ENCODE assay signal across 8 cellular contexts in genomic region chr1:77282187-77282865, GRCh38. TPM values are rescaled to one million over a fixed set of nuclear protein-coding genes. Genes with fewer than 3 reads are reported as not detected.
DNase-seq lines count a peak whose midpoint lies in the region; ATAC-seq and TF ChIP-seq lines count a peak whose summit lies in the region.

No MANE protein-coding gene starts in this region.

- H3K9ac ChIP-seq in HUES6 (ENCODE audit: low read length) (peak overlapping the region; percentile 18), endodermal cell (ENCODE audit: extremely low read depth, low read length, poor library complexity, severe bottlenecking) (no peak overlapping the region)

- TF ChIP-seq EP300 in suprapubic skin (IDR thresholded peaks at IDR 0.05), result no peak

- peaks cover 10% of the 10 kb centered on the region for H3K4me1 ChIP-seq in HUES6 (ENCODE audit: control insufficient read depth, insufficient read depth, low read length)
- no peaks in the 10 kb centered on the region for H3K4me1 ChIP-seq in endodermal cell (ENCODE audit: control insufficient read depth, insufficient read depth, low read length)
- H3K4me1 ChIP-seq in muscle layer of duodenum (ENCODE audit: control insufficient read depth in 1 of 2, insufficient read depth in 2 of 2, low read length in 2 of 2), result peaks cover 0 to 13% of the 10 kb centered on the region in 2 donors
- peaks cover 21% of the 10 kb centered on the region for H3K4me1 ChIP-seq in suprapubic skin

- peak; percentile 53 for DNase-seq in Right ventricle myocardium inferior (ENCODE audit: missing footprints)
- DNase-seq in cardiac septum (ENCODE audit: low spot score), result no peak
- DNase-seq in activated CD4-positive, alpha-beta T cell treated with anti-CD3 and anti-CD28 coated beads, Interleukin-2, amount 50 U/mL, for 1 hour, result peak; percentile 25
- DNase-seq in endodermal cell, result peak; percentile 83
- DNase-seq in suprapubic skin (ENCODE audit: low spot score in 2 of 2), result peak in 1 of 2 donors; percentile 58

- ATAC-seq in Right ventricle myocardium inferior (peak; percentile 20), GM21526 (IDR thresholded peaks at IDR 0.05; ENCODE audit: low FRiP score, unreplicated experiment) (no peak)

- H3K4me1 Mint-ChIP-seq in endodermal cell, result peaks cover 5% of the 10 kb centered on the region

- no peak overlapping the region for H3K27ac Mint-ChIP-seq in endodermal cell

- TF ChIP-seq CTCF in endodermal cell (conservative IDR thresholded peaks at IDR 0.05), result peak; percentile 12
- TF ChIP-seq CTCF in suprapubic skin (IDR thresholded peaks at IDR 0.05), result no peak

- H3K4me3 ChIP-seq in HUES6 (ENCODE audit: low read depth, low read length) (peak overlapping the region; percentile 63), endodermal cell (ENCODE audit: low read length) (peak overlapping the region; percentile 84), muscle layer of duodenum (ENCODE audit: low read depth in 1 of 2, low read length in 2 of 2) (peak overlapping the region; percentile 50 to 73), suprapubic skin (peak overlapping the region; percentile 78)

- no peaks in the 10 kb centered on the region for H3K36me3 ChIP-seq in HUES6 (ENCODE audit: control insufficient read depth, insufficient read depth, low read length)
- no peaks in the 10 kb centered on the region for H3K36me3 ChIP-seq in endodermal cell (ENCODE audit: control insufficient read depth, insufficient read depth, low read length)
- H3K36me3 ChIP-seq in muscle layer of duodenum (ENCODE audit: control insufficient read depth in 1 of 2, insufficient read depth in 2 of 2, low read length in 2 of 2), result no peaks in the 10 kb centered on the region
- no peaks in the 10 kb centered on the region for H3K36me3 ChIP-seq in suprapubic skin

- H3K9me3 ChIP-seq in HUES6 (ENCODE audit: control insufficient read depth, insufficient read depth, low read depth, low read length) (no peaks in the 10 kb centered on the region), endodermal cell (ENCODE audit: control insufficient read depth, low read length) (no peaks in the 10 kb centered on the region), muscle layer of duodenum (ENCODE audit: control insufficient read depth in 1 of 2, low read length in 2 of 2) (no peaks in the 10 kb centered on the region), suprapubic skin (no peaks in the 10 kb centered on the region)

- H3K27ac ChIP-seq in HUES6 (ENCODE audit: low read depth, low read length), result no peak overlapping the region
- H3K27ac ChIP-seq in endodermal cell (ENCODE audit: low read depth, low read length), result no peak overlapping the region
- H3K27ac ChIP-seq in muscle layer of duodenum (ENCODE audit: low read length), result no peak overlapping the region
- H3K27ac ChIP-seq in suprapubic skin, result no peak overlapping the region

- peaks cover 66% of the 10 kb centered on the region for H3K27me3 ChIP-seq in HUES6 (ENCODE audit: control insufficient read depth, insufficient read depth, low read length)
- peaks cover 77% of the 10 kb centered on the region for H3K27me3 ChIP-seq in endodermal cell (ENCODE audit: control insufficient read depth, insufficient read depth, low read length, poor library complexity, severe bottlenecking)
- peaks cover 14% of the 10 kb centered on the region for H3K27me3 ChIP-seq in muscle layer of duodenum (ENCODE audit: low read depth, low read length)
- H3K27me3 ChIP-seq in suprapubic skin, result peaks cover 40% of the 10 kb centered on the region

- WGBS in endodermal cell (ENCODE audit: insufficient coverage in 1 of 2, insufficient read length in 1 of 2), 2 experiments, result 0% methylated on average over 29 to 47 of the region's 47 CpGs
- WGBS in suprapubic skin, result 2% methylated on average over 11 of the region's 47 CpGs

- H3K4me3 Mint-ChIP-seq in endodermal cell, result peak overlapping the region; percentile 55

- H3K27me3 Mint-ChIP-seq in endodermal cell (ENCODE audit: insufficient read depth), result peaks cover 79% of the 10 kb centered on the region

- no peaks in the 10 kb centered on the region for H3K36me3 Mint-ChIP-seq in endodermal cell (ENCODE audit: low read depth)

- TF ChIP-seq POLR2A in suprapubic skin (IDR thresholded peaks at IDR 0.05), result no peak

- intact Hi-C loops in Right ventricle myocardium inferior (cut with DNase I) (no loop called here), cardiac septum (cut with DNase I) (no loop called here)

- H3K9me3 Mint-ChIP-seq in endodermal cell, result no peaks in the 10 kb centered on the region

RNA-seq across cellular contexts. Expression of gene AK5, which starts 0.5 kb away (rescaled TPM):
- total RNA-seq in Right ventricle myocardium inferior (0.51 TPM), cardiac septum (1.3 TPM), endodermal cell (1 to 10 TPM in 1 of 2 donors, under 1 TPM in 1; 0.46 to 2.8 TPM), suprapubic skin (1 to 10 TPM in 3 of 4 donors, not detected in 1; 1.1 to 2.1 (median 1.2) TPM)
- 1.6 TPM for polyA plus RNA-seq in endodermal cell (2013, experiment 1 of 2)
- polyA plus RNA-seq in endodermal cell (2013, experiment 2 of 2), result 1.7 TPM
